Comparison of ENCODE assay signal across 13 cellular contexts in genomic region chr19:12664406-12665280, GRCh38. TPM values are rescaled to one million over a fixed set of nuclear protein-coding genes. Genes with fewer than 3 reads are reported as not detected.
DNase-seq lines count a peak whose midpoint lies in the region; ATAC-seq, FAIRE-seq and TF ChIP-seq lines count a peak whose summit lies in the region.
"Had no signal": no experiment of that assay in that cellular context is flagged by ENCODE, and none has a peak within 500 bp of the region (broad histone marks: within the 10 kb centered on the region; RNA-seq: fewer than 3 reads in every experiment).

No MANE protein-coding gene starts in this region.

- intact Hi-C loops in activated CD4-positive, alpha-beta T cell treated with anti-CD3 and anti-CD28 coated beads for 36 hours (cut with DNase I, micrococcal nuclease), result loop anchor here in 1 of 2 experiments (5.0 kb wide), 1 partner anchor 742 kb away; no protein-coding TSS in a partner anchor
- intact Hi-C loops in K562 (cut with micrococcal nuclease), result no loop called here
- intact Hi-C loops in psoas muscle (cut with DNase I), result no loop called here

- peak overlapping the region; percentile 83 for H3K27ac Mint-ChIP-seq in activated CD4-positive, alpha-beta T cell treated with anti-CD3 and anti-CD28 coated beads for 36 hours

- peaks cover 40% of the 10 kb centered on the region for H3K79me1 ChIP-seq in mesenchymal stem cell (replicated peaks; ENCODE audit: low read length, poor library complexity, severe bottlenecking)

- no peak overlapping the region for H2BK120ac ChIP-seq in mesenchymal stem cell (ENCODE audit: low read depth, low read length)

- H2BK15ac ChIP-seq in mesenchymal stem cell (ENCODE audit: low read depth, poor library complexity, severe bottlenecking), result no peak overlapping the region

- H4K8ac ChIP-seq in mesenchymal stem cell (ENCODE audit: low read length), result no peak overlapping the region

- ATAC-seq in activated CD4-positive, alpha-beta T cell treated with anti-CD3 and anti-CD28 coated beads for 36 hours, result no peak
- ATAC-seq in K562, result peak; percentile 81
- ATAC-seq in psoas muscle, result no peak
- ATAC-seq: esophagus mucosa had no signal

- peak; percentile 45 for DNase-seq in activated CD4-positive, alpha-beta T cell treated with anti-CD3 and anti-CD28 coated beads for 36 hours
- no peak for DNase-seq in activated CD4-positive, alpha-beta T cell treated with anti-CD3 and anti-CD28 coated beads for 1 hour
- DNase-seq in NCI-H2196 (lab: John Stamatoyannopoulos, UW; ENCODE audit: unreplicated experiment) (peak; percentile 47), K562 (ENCODE audit: extremely low read depth in 1 of 4, low spot score in 3 of 4) (peak; percentile 71 to 79 (median 74)), psoas muscle (no peak), NCI-H1048 (lab: John Stamatoyannopoulos, UW) (no peak), GM19238 (ENCODE audit: insufficient read length, low spot score) (no peak), mesenchymal stem cell (no peak)

- H3K9ac ChIP-seq in K562 (ENCODE audit: insufficient read depth in 1 of 2, low read depth in 2 of 2, low read length in 2 of 2), result peak overlapping the region in 1 of 2 experiments; percentile 37; a peak in 2 of 4 replicates
- H3K9ac ChIP-seq in mesenchymal stem cell (ENCODE audit: low read length), result no peak overlapping the region

- no peak overlapping the region for H2AFZ ChIP-seq in K562 (ENCODE audit: low read depth, low read length)
- H2AFZ ChIP-seq in mesenchymal stem cell (ENCODE audit: low read depth, low read length), result no peak overlapping the region

- H3K27ac ChIP-seq in K562 (ENCODE audit: extremely low read depth, low read depth, low read length) (no peak overlapping the region), psoas muscle (no peak overlapping the region), mesenchymal stem cell (ENCODE audit: low read length, poor library complexity, severe bottlenecking) (no peak overlapping the region)

- no peak for TF ChIP-seq RAD21 in K562 (CRISPR knock-in tag; conservative IDR thresholded peaks at IDR 0.05 in 1 of 2, IDR thresholded peaks at IDR 0.05 in 1 of 2)

- WGBS in K562 (ENCODE audit: insufficient coverage, low coverage, missing lambda C conversion rate), result 78% methylated on average over 23 of the region's 29 CpGs
- whole genome bisulfite sequencing in psoas muscle, 3 donors, result 81 to 83% (median 82%) methylated on average over 29 of the region's 29 CpGs
- 95% methylated on average over 29 of the region's 29 CpGs for WGBS in mesenchymal stem cell

- peak overlapping the region; percentile 86 for H3K4me3 Mint-ChIP-seq in activated CD4-positive, alpha-beta T cell treated with anti-CD3 and anti-CD28 coated beads for 36 hours

- no TSS peak for BruUV-seq in K562 (replicated peaks; lab: Mats Ljungman, UMichigan)

- H4K91ac ChIP-seq in mesenchymal stem cell (ENCODE audit: low read length), result no peak overlapping the region

- no peak overlapping the region for H3K18ac ChIP-seq in mesenchymal stem cell (ENCODE audit: low read depth in 1 of 2, low read length in 2 of 2)

- no peak for TF ChIP-seq EP300 in K562 (IDR thresholded peaks at IDR 0.05; ENCODE audit: low read length)

- TF ChIP-seq CTCF in K562 (IDR thresholded peaks at IDR 0.05 in 2 of 3, conservative IDR thresholded peaks at IDR 0.05 in 1 of 3; ENCODE audit: insufficient read depth in 2 of 3, low read depth in 1 of 3, low read length in 3 of 3), result no peak
- no peak for TF ChIP-seq CTCF in psoas muscle (IDR thresholded peaks at IDR 0.05)

- in situ Hi-C loops in K562 (cut with MboI), result no loop called here

- peaks cover 13 to 40% of the 10 kb centered on the region in 2 experiments; a peak in 4 of 5 replicates for H3K4me1 ChIP-seq in K562 (replicated peaks in 1 of 2; ENCODE audit: control insufficient read depth in 2 of 2, insufficient read depth in 2 of 2, low read length in 2 of 2)
- peaks cover 25% of the 10 kb centered on the region for H3K4me1 ChIP-seq in psoas muscle
- peaks cover 24% of the 10 kb centered on the region for H3K4me1 ChIP-seq in mesenchymal stem cell (ENCODE audit: control insufficient read depth, insufficient read depth, low read depth, low read length)

- H3K36me3 Mint-ChIP-seq in activated CD4-positive, alpha-beta T cell treated with anti-CD3 and anti-CD28 coated beads for 36 hours (ENCODE audit: low read depth), result peaks cover 52% of the 10 kb centered on the region

- H3K4ac ChIP-seq in mesenchymal stem cell (ENCODE audit: low read depth in 1 of 2, low read length in 2 of 2), result no peak overlapping the region

- H3K14ac ChIP-seq in mesenchymal stem cell (ENCODE audit: low read length in 2 of 2), result no peak overlapping the region

- no peaks in the 10 kb centered on the region for H3K9me3 ChIP-seq in K562 (replicated peaks; ENCODE audit: control insufficient read depth, insufficient read depth, low read depth, low read length)
- no peaks in the 10 kb centered on the region for H3K9me3 ChIP-seq in psoas muscle
- H3K9me3 ChIP-seq in mesenchymal stem cell (ENCODE audit: control insufficient read depth, low read length), result no peaks in the 10 kb centered on the region

- no peak overlapping the region for H2AK5ac ChIP-seq in mesenchymal stem cell (ENCODE audit: low read length, severe bottlenecking)

- no peak overlapping the region for H2BK12ac ChIP-seq in mesenchymal stem cell (ENCODE audit: low read length in 2 of 2)

- H3K23ac ChIP-seq in mesenchymal stem cell (ENCODE audit: low read length in 2 of 2), result no peak overlapping the region

- TF ChIP-seq POLR2A in K562 (conservative IDR thresholded peaks at IDR 0.05), result no peak

- no peaks in the 10 kb centered on the region for H3K9me3 Mint-ChIP-seq in activated CD4-positive, alpha-beta T cell treated with anti-CD3 and anti-CD28 coated beads for 36 hours (ENCODE audit: low read depth)

- H3K9me1 ChIP-seq in K562 (ENCODE audit: control insufficient read depth, insufficient read depth, low read length), result no peaks in the 10 kb centered on the region

- H3K36me3 ChIP-seq in K562 (ENCODE audit: control insufficient read depth, insufficient read depth, low read length) (peaks cover 31% of the 10 kb centered on the region; the same call in 2 of the 3 replicates), psoas muscle (ENCODE audit: insufficient read depth in 1 of 2, low read depth in 1 of 2) (peaks cover 0 to 61% of the 10 kb centered on the region in 2 donors), mesenchymal stem cell (ENCODE audit: control insufficient read depth in 1 of 2, insufficient read depth in 2 of 2, low read depth in 1 of 2, low read length in 2 of 2) (peaks cover 56 to 59% of the 10 kb centered on the region in 2 experiments)

- no peaks in the 10 kb centered on the region for H3K27me3 Mint-ChIP-seq in activated CD4-positive, alpha-beta T cell treated with anti-CD3 and anti-CD28 coated beads for 36 hours

- POLR2A ChIA-PET in activated CD4-positive, alpha-beta T cell treated with anti-CD3 and anti-CD28 coated beads for 36 hours (lab: Charles Lee), result interaction anchor here (0.7 kb wide), 1 partner anchor 102 kb away, joined by 3 read pairs; no protein-coding TSS in a partner anchor
- POLR2A ChIA-PET in K562 (lab: Yijun Ruan, JAX), result no interaction called here

- no peak overlapping the region for H2BK5ac ChIP-seq in mesenchymal stem cell (ENCODE audit: low read depth, low read length, poor library complexity, severe bottlenecking)

- FAIRE-seq in K562 (lab: Jason Lieb, UNC), result peak; percentile 74

- CTCF ChIA-PET in activated CD4-positive, alpha-beta T cell treated with anti-CD3 and anti-CD28 coated beads for 36 hours (lab: Charles Lee), result interaction anchor here (0.7 to 1.9 kb wide), 2 partner anchors 12 to 199 kb away, joined by 5 to 7 read pairs; no protein-coding TSS in a partner anchor
- CTCF ChIA-PET in K562 (lab: Yijun Ruan, JAX; ENCODE audit: low intra/inter-chr PET ratio), result no interaction called here

- peaks cover 5% of the 10 kb centered on the region; the same call in 1 of the 2 replicates for H4K20me1 ChIP-seq in K562 (replicated peaks; ENCODE audit: control insufficient read depth, insufficient read depth, low read length)

- peaks cover 35% of the 10 kb centered on the region for H3K4me1 Mint-ChIP-seq in activated CD4-positive, alpha-beta T cell treated with anti-CD3 and anti-CD28 coated beads for 36 hours

- peaks cover 22% of the 10 kb centered on the region for H3K79me2 ChIP-seq in K562 (ENCODE audit: control insufficient read depth, insufficient read depth, low read length)

- no peak overlapping the region for H3K4me2 ChIP-seq in K562 (ENCODE audit: insufficient read depth, low read length)
- H3K4me2 ChIP-seq in mesenchymal stem cell (ENCODE audit: low read length, poor library complexity, severe bottlenecking), result no peak overlapping the region

- H3K27me3 ChIP-seq in K562 (ENCODE audit: control insufficient read depth in 2 of 2, insufficient read depth in 2 of 2, low read length in 2 of 2) (no peaks in the 10 kb centered on the region), psoas muscle (ENCODE audit: insufficient read depth in 3 of 3, low read length in 2 of 3) (no peaks in the 10 kb centered on the region), mesenchymal stem cell (ENCODE audit: control insufficient read depth in 1 of 2, insufficient read depth in 1 of 2, low read length in 2 of 2) (no peaks in the 10 kb centered on the region)

- H3K4me3 ChIP-seq in K562, result no peak overlapping the region
- H3K4me3 ChIP-seq in psoas muscle, result peak overlapping the region; percentile 98
- H3K4me3 ChIP-seq in mesenchymal stem cell (ENCODE audit: insufficient read depth in 1 of 2, low read depth in 1 of 2, low read length in 2 of 2), result no peak overlapping the region

RNA-seq across cellular contexts. Expression of gene MAN2B1, which starts 1.9 kb away (rescaled TPM):
- total RNA-seq in activated CD4-positive, alpha-beta T cell treated with anti-CD3 and anti-CD28 coated beads for 36 hours, result 100 to 1,000 TPM; 118 to 154 TPM
- total RNA-seq in K562 (2011; cell fraction: chromatin; rRNA removed; ENCODE audit: low replicate concordance), result 35.1 and 100 TPM in 2 replicates
- 56.7 and 73.5 TPM in 2 replicates for total RNA-seq in K562 (2011; cell fraction: nucleolus; rRNA removed)
- total RNA-seq in K562 (2011; cell fraction: nucleoplasm; rRNA removed), result 48.1 and 50.2 TPM in 2 replicates
- 19.3 and 21.6 TPM in 2 replicates for total RNA-seq in K562 (2014; rRNA removed)
- total RNA-seq in K562 (2014; rRNA removed; fragmentation: Illumina TruSeq; extraction: Trizol), result 5.3 and 6.6 TPM in 2 replicates
- total RNA-seq in K562 (2015; rRNA removed; fragmentation: Illumina TruSeq; extraction: Trizol), result 10.1 and 11.6 TPM in 2 replicates
- total RNA-seq in K562 (2021), result 33.8 and 34.0 TPM in 2 replicates
- 8.1 and 12.5 TPM in 2 replicates for polyA plus RNA-seq in K562 (2011; rRNA removed)
- 14.8 and 16.0 TPM in 2 replicates for polyA plus RNA-seq in K562 (2011; cell fraction: cytosol; rRNA removed)
- 28.1 and 46.7 TPM in 2 replicates for polyA plus RNA-seq in K562 (2011; cell fraction: nucleus; rRNA removed)
- 27.2 and 62.0 TPM in 2 replicates for polyA plus RNA-seq in K562 (2012)
- 11.4 and 18.0 TPM in 2 replicates for polyA plus RNA-seq in K562 (2014; fragmentation: Illumina TruSeq; extraction: Trizol)
- under 1 TPM; 0.59 to 0.63 TPM for polyA plus RNA-seq in K562 (2014; fragmentation: Nextera tagmentation; extraction: Ambion mirVana)
- polyA plus RNA-seq in K562 (2014; rRNA removed), result 14.2 and 14.7 TPM in 2 replicates
- 5.9 and 7.1 TPM in 2 replicates for polyA minus RNA-seq in K562 (2011; rRNA and poly(A)+ RNA removed)
- polyA minus RNA-seq in K562 (2011; cell fraction: cytosol; rRNA and poly(A)+ RNA removed), result 16.4 and 27.7 TPM in 2 replicates
- 15.1 and 18.4 TPM in 2 replicates for polyA minus RNA-seq in K562 (2011; cell fraction: nucleus; rRNA and poly(A)+ RNA removed)
- total RNA-seq in psoas muscle, result 10 to 100 TPM; 14.6 to 20.5 (median 16.2) TPM
- polyA plus RNA-seq in psoas muscle, result 10 to 100 TPM in 2 of 3 donors, 1 to 10 TPM in 1; 9.6 to 17.8 (median 14.1) TPM
- polyA plus RNA-seq in mesenchymal stem cell (2013, experiment 1 of 2), result 70.4 TPM
- polyA plus RNA-seq in mesenchymal stem cell (2013, experiment 2 of 2), result 70.1 TPM

RNA-seq across cellular contexts. Expression of gene WDR83, which starts 2.0 kb away (rescaled TPM):
- total RNA-seq in activated CD4-positive, alpha-beta T cell treated with anti-CD3 and anti-CD28 coated beads for 36 hours, result 10 to 100 TPM; 13.5 to 19.5 TPM
- 11.3 and 29.1 TPM in 2 replicates for total RNA-seq in K562 (2011; cell fraction: chromatin; rRNA removed; ENCODE audit: low replicate concordance)
- total RNA-seq in K562 (2011; cell fraction: nucleolus; rRNA removed), result 26.8 and 27.0 TPM in 2 replicates
- total RNA-seq in K562 (2011; cell fraction: nucleoplasm; rRNA removed), result 13.4 and 19.2 TPM in 2 replicates
- total RNA-seq in K562 (2014; rRNA removed) (19.7 and 21.3 TPM in 2 replicates), K562 (2014; rRNA removed; fragmentation: Illumina TruSeq; extraction: Trizol) (3.1 and 4.0 TPM in 2 replicates), K562 (2015; rRNA removed; fragmentation: Illumina TruSeq; extraction: Trizol) (9.3 and 9.5 TPM in 2 replicates), K562 (2021) (16.7 and 17.7 TPM in 2 replicates), psoas muscle (1 to 10 TPM; 1.8 to 5.8 (median 3.7) TPM)
- polyA plus RNA-seq in K562 (2011; rRNA removed) (4.2 and 4.7 TPM in 2 replicates), K562 (2014; fragmentation: Illumina TruSeq; extraction: Trizol) (3.9 and 9.8 TPM in 2 replicates), K562 (2014; fragmentation: Nextera tagmentation; extraction: Ambion mirVana) (1 to 10 TPM in 1 of 2 experiments, under 1 TPM in 1; 0.52 to 2.9 TPM), K562 (2014; rRNA removed) (13.9 and 17.5 TPM in 2 replicates), psoas muscle (1 to 10 TPM; 3.8 to 9.1 (median 5.8) TPM)
- polyA plus RNA-seq in K562 (2011; cell fraction: cytosol; rRNA removed), result 7.6 and 13.2 TPM in 2 replicates
- polyA plus RNA-seq in K562 (2011; cell fraction: nucleus; rRNA removed), result 9.2 and 15.7 TPM in 2 replicates
- polyA plus RNA-seq in K562 (2012), result 11.6 and 12.0 TPM in 2 replicates
- 3.3 and 3.6 TPM in 2 replicates for polyA minus RNA-seq in K562 (2011; rRNA and poly(A)+ RNA removed)
- polyA minus RNA-seq in K562 (2011; cell fraction: cytosol; rRNA and poly(A)+ RNA removed), result 3.4 and 9.1 TPM in 2 replicates
- 9.2 and 11.2 TPM in 2 replicates for polyA minus RNA-seq in K562 (2011; cell fraction: nucleus; rRNA and poly(A)+ RNA removed)
- 5.0 TPM for polyA plus RNA-seq in mesenchymal stem cell (2013, experiment 1 of 2)
- 4.7 TPM for polyA plus RNA-seq in mesenchymal stem cell (2013, experiment 2 of 2)

RNA-seq across cellular contexts. Expression of gene DHPS, which starts 17.0 kb away (rescaled TPM):
- total RNA-seq in activated CD4-positive, alpha-beta T cell treated with anti-CD3 and anti-CD28 coated beads for 36 hours, result 100 to 1,000 TPM; 101 to 112 TPM
- total RNA-seq in K562 (2011; cell fraction: chromatin; rRNA removed; ENCODE audit: low replicate concordance), result 194 and 333 TPM in 2 replicates
- 225 and 240 TPM in 2 replicates for total RNA-seq in K562 (2011; cell fraction: nucleolus; rRNA removed)
- 169 and 186 TPM in 2 replicates for total RNA-seq in K562 (2011; cell fraction: nucleoplasm; rRNA removed)
- 90.2 and 99.2 TPM in 2 replicates for total RNA-seq in K562 (2014; rRNA removed)
- total RNA-seq in K562 (2014; rRNA removed; fragmentation: Illumina TruSeq; extraction: Trizol), result 55.7 and 56.5 TPM in 2 replicates
- 61.0 and 62.6 TPM in 2 replicates for total RNA-seq in K562 (2015; rRNA removed; fragmentation: Illumina TruSeq; extraction: Trizol)
- total RNA-seq in K562 (2021), result 94.8 and 98.8 TPM in 2 replicates
- 81.0 and 120 TPM in 2 replicates for polyA plus RNA-seq in K562 (2011; rRNA removed)
- 115 and 125 TPM in 2 replicates for polyA plus RNA-seq in K562 (2011; cell fraction: cytosol; rRNA removed)
- polyA plus RNA-seq in K562 (2011; cell fraction: nucleus; rRNA removed), result 302 and 412 TPM in 2 replicates
- polyA plus RNA-seq in K562 (2012), result 88.5 and 115 TPM in 2 replicates
- 79.9 and 80.2 TPM in 2 replicates for polyA plus RNA-seq in K562 (2014; fragmentation: Illumina TruSeq; extraction: Trizol)
- polyA plus RNA-seq in K562 (2014; fragmentation: Nextera tagmentation; extraction: Ambion mirVana), result 10 to 100 TPM; 47.1 to 54.1 TPM
- 102 and 110 TPM in 2 replicates for polyA plus RNA-seq in K562 (2014; rRNA removed)
- polyA minus RNA-seq in K562 (2011; rRNA and poly(A)+ RNA removed), result 69.4 and 78.7 TPM in 2 replicates
- polyA minus RNA-seq in K562 (2011; cell fraction: cytosol; rRNA and poly(A)+ RNA removed), result 37.6 and 59.2 TPM in 2 replicates
- polyA minus RNA-seq in K562 (2011; cell fraction: nucleus; rRNA and poly(A)+ RNA removed), result 49.7 and 82.8 TPM in 2 replicates
- total RNA-seq in psoas muscle, result 10 to 100 TPM; 75.6 to 86.7 (median 82.9) TPM
- 10 to 100 TPM; 70.0 to 84.2 (median 83.8) TPM for polyA plus RNA-seq in psoas muscle
- polyA plus RNA-seq in mesenchymal stem cell (2013, experiment 1 of 2), result 39.7 TPM
- polyA plus RNA-seq in mesenchymal stem cell (2013, experiment 2 of 2), result 39.4 TPM

RNA-seq across cellular contexts. Expression of gene GNG14, which starts 23.2 kb away (rescaled TPM):
- total RNA-seq in activated CD4-positive, alpha-beta T cell treated with anti-CD3 and anti-CD28 coated beads for 36 hours, result not detected
- total RNA-seq in K562 (2011; cell fraction: chromatin; rRNA removed; ENCODE audit: low replicate concordance), result not detected in 2 replicates
- not detected in 2 replicates for total RNA-seq in K562 (2011; cell fraction: nucleolus; rRNA removed)
- total RNA-seq in K562 (2011; cell fraction: nucleoplasm; rRNA removed), result not detected in 2 replicates
- total RNA-seq in K562 (2014; rRNA removed), result not detected in 2 replicates
- total RNA-seq in K562 (2014; rRNA removed; fragmentation: Illumina TruSeq; extraction: Trizol), result not detected in 2 replicates
- not detected in 2 replicates for total RNA-seq in K562 (2015; rRNA removed; fragmentation: Illumina TruSeq; extraction: Trizol)
- not detected in 2 replicates for total RNA-seq in K562 (2021)
- not detected in 2 replicates for polyA plus RNA-seq in K562 (2011; rRNA removed)
- not detected in 2 replicates for polyA plus RNA-seq in K562 (2011; cell fraction: cytosol; rRNA removed)
- not detected in 2 replicates for polyA plus RNA-seq in K562 (2011; cell fraction: nucleus; rRNA removed)
- polyA plus RNA-seq in K562 (2012), result 0.91 TPM in 1 of 2 replicates, not detected in the other
- polyA plus RNA-seq in K562 (2014; fragmentation: Illumina TruSeq; extraction: Trizol), result not detected in 2 replicates
- polyA plus RNA-seq in K562 (2014; fragmentation: Nextera tagmentation; extraction: Ambion mirVana), result not detected
- not detected in 2 replicates for polyA plus RNA-seq in K562 (2014; rRNA removed)
- not detected in 2 replicates for polyA minus RNA-seq in K562 (2011; rRNA and poly(A)+ RNA removed)
- not detected in 2 replicates for polyA minus RNA-seq in K562 (2011; cell fraction: cytosol; rRNA and poly(A)+ RNA removed)
- polyA minus RNA-seq in K562 (2011; cell fraction: nucleus; rRNA and poly(A)+ RNA removed), result not detected in 2 replicates
- total RNA-seq in psoas muscle, result not detected
- polyA plus RNA-seq in psoas muscle, result not detected
- not detected for polyA plus RNA-seq in mesenchymal stem cell (2013, experiment 1 of 2)
- not detected for polyA plus RNA-seq in mesenchymal stem cell (2013, experiment 2 of 2)
- total RNA-seq: esophagus mucosa, liver, RPMI7951, urinary bladder had no signal
- polyA plus RNA-seq: AG04450, liver, urinary bladder had no signal

RNA-seq across cellular contexts. Expression of gene FBXW9, which starts 31.8 kb away (rescaled TPM):
- total RNA-seq in activated CD4-positive, alpha-beta T cell treated with anti-CD3 and anti-CD28 coated beads for 36 hours, result 1 to 10 TPM; 8.3 to 8.8 TPM
- 11.4 and 40.7 TPM in 2 replicates for total RNA-seq in K562 (2011; cell fraction: chromatin; rRNA removed; ENCODE audit: low replicate concordance)
- total RNA-seq in K562 (2011; cell fraction: nucleolus; rRNA removed), result 34.7 and 36.7 TPM in 2 replicates
- 15.4 and 18.0 TPM in 2 replicates for total RNA-seq in K562 (2011; cell fraction: nucleoplasm; rRNA removed)
- total RNA-seq in K562 (2014; rRNA removed) (15.9 and 18.0 TPM in 2 replicates), K562 (2014; rRNA removed; fragmentation: Illumina TruSeq; extraction: Trizol) (2.0 TPM in 2 replicates), K562 (2015; rRNA removed; fragmentation: Illumina TruSeq; extraction: Trizol) (6.0 and 6.2 TPM in 2 replicates), K562 (2021) (16.8 and 17.3 TPM in 2 replicates), psoas muscle (1 to 10 TPM; 1.2 to 2.2 (median 1.6) TPM)
- polyA plus RNA-seq in K562 (2011; rRNA removed) (9.4 and 12.4 TPM in 2 replicates), K562 (2014; fragmentation: Illumina TruSeq; extraction: Trizol) (3.6 and 9.1 TPM in 2 replicates), K562 (2014; fragmentation: Nextera tagmentation; extraction: Ambion mirVana) (1 to 10 TPM in 1 of 2 experiments, under 1 TPM in 1; 0.23 to 1.3 TPM), K562 (2014; rRNA removed) (19.0 and 21.7 TPM in 2 replicates), psoas muscle (1 to 10 TPM; 4.1 to 9.2 (median 4.4) TPM)
- 21.1 and 44.6 TPM in 2 replicates for polyA plus RNA-seq in K562 (2011; cell fraction: cytosol; rRNA removed)
- polyA plus RNA-seq in K562 (2011; cell fraction: nucleus; rRNA removed), result 48.4 and 77.6 TPM in 2 replicates
- polyA plus RNA-seq in K562 (2012), result 9.1 and 13.6 TPM in 2 replicates
- 2.8 and 3.4 TPM in 2 replicates for polyA minus RNA-seq in K562 (2011; rRNA and poly(A)+ RNA removed)
- polyA minus RNA-seq in K562 (2011; cell fraction: cytosol; rRNA and poly(A)+ RNA removed), result 7.5 and 10.9 TPM in 2 replicates
- polyA minus RNA-seq in K562 (2011; cell fraction: nucleus; rRNA and poly(A)+ RNA removed), result 10.2 and 10.4 TPM in 2 replicates
- 5.2 TPM for polyA plus RNA-seq in mesenchymal stem cell (2013, experiment 1 of 2)
- polyA plus RNA-seq in mesenchymal stem cell (2013, experiment 2 of 2), result 5.2 TPM

Comparison
In these comparisons a context has a peak if more than half of its experiments do, and no peak if none do; other contexts are left out.
1. DNase-seq: peak in activated CD4-positive, alpha-beta T cell treated with anti-CD3 and anti-CD28 coated beads for 36 hours (single experiment), NCI-H2196 (single experiment) and K562 (4 of 4); none in activated CD4-positive, alpha-beta T cell treated with anti-CD3 and anti-CD28 coated beads for 1 hour (single experiment), psoas muscle (0 of 2), NCI-H1048 (single experiment), GM19238 (single experiment) and mesenchymal stem cell (single experiment).